ENCODE assay signal across 8 cellular contexts in genomic region chr11:75328426-75329277, GRCh38. TPM values are rescaled to one million over a fixed set of nuclear protein-coding genes. Genes with fewer than 3 reads are reported as not detected.
DNase-seq lines count a peak whose midpoint lies in the region; ATAC-seq and TF ChIP-seq lines count a peak whose summit lies in the region.

No MANE protein-coding gene starts in this region.

- no peaks in the 10 kb centered on the region for H3F3A ChIP-seq in GM23338 (replicated peaks; ENCODE audit: low read depth)

- H3K36me3 ChIP-seq in GM23338 (ENCODE audit: insufficient read depth) (no peaks in the 10 kb centered on the region), right lobe of liver (no peaks in the 10 kb centered on the region)

- H3K9me3 ChIP-seq in right lobe of liver: no peaks in the 10 kb centered on the region

- CTCF ChIA-PET in activated CD4-positive, alpha-beta T cell treated with anti-CD3 and anti-CD28 coated beads for 36 hours (lab: Charles Lee): interaction anchor here (1.0 to 3.3 kb wide), 5 partner anchors 9 to 79 kb away, joined by 3 to 22 read pairs (median 5); partner anchors contain the start of gene ARRB1

- TF ChIP-seq POLR2A in right lobe of liver (IDR thresholded peaks at IDR 0.05): no peak

- no peaks in the 10 kb centered on the region for H3K79me2 ChIP-seq in GM23338 (replicated peaks; ENCODE audit: insufficient read depth)

- no peaks in the 10 kb centered on the region for H3K9me2 ChIP-seq in GM23338 (ENCODE audit: insufficient read depth)

- no peak overlapping the region for H3K4me3 ChIP-seq in GM23338
- H3K4me3 ChIP-seq in right lobe of liver: no peak overlapping the region

- peaks cover 22% of the 10 kb centered on the region for H3K27me3 Mint-ChIP-seq in GM23338 (ENCODE audit: insufficient read depth, low read depth, poor library complexity)
- H3K27me3 Mint-ChIP-seq in activated CD4-positive, alpha-beta T cell treated with anti-CD3 and anti-CD28 coated beads for 36 hours: no peaks in the 10 kb centered on the region
- no peaks in the 10 kb centered on the region for H3K27me3 Mint-ChIP-seq in stimulated activated naive B cell treated with anti-CD40 and anti-IgM and Interleukin-4, amounts not matched to agents 10 μg/mL and 1 μg/mL and 100 μg/mL, for 72 hours

- DNase-seq in COLO668 (lab: John Stamatoyannopoulos, UW; ENCODE audit: unreplicated experiment) (peak; percentile 85), GM23338 (ENCODE audit: low spot score) (peak; percentile 81), NCI-H226 (peak; percentile 64), dermis blood vessel endothelial cell (peak; percentile 83), right lobe of liver (peak; percentile 77 to 84 (median 80))
- peak; percentile 77 for DNase-seq in activated CD4-positive, alpha-beta T cell treated with anti-CD3 and anti-CD28 coated beads for 36 hours
- DNase-seq in stimulated activated naive B cell treated with anti-CD40 and anti-IgM and Interleukin-4, amounts not matched to agents 10 μg/mL and 1 μg/mL and 100 μg/mL, for 72 hours: no peak

- intact Hi-C loops in activated CD4-positive, alpha-beta T cell treated with anti-CD3 and anti-CD28 coated beads for 36 hours (cut with DNase I, micrococcal nuclease): loop anchor here (1.0 kb wide), 2 partner anchors 23 to 56 kb away; partner anchors contain the start of gene ARRB1 (in 1 of the 2)
- intact Hi-C loops in right lobe of liver (cut with DNase I): loop anchor here in 1 of 2 donors (10.0 kb wide), 1 partner anchor 56 kb away; no protein-coding TSS in a partner anchor

- no peak overlapping the region for H3K4me2 ChIP-seq in GM23338

- no peaks in the 10 kb centered on the region for H3K27me3 ChIP-seq in GM23338 (ENCODE audit: insufficient read depth)
- H3K27me3 ChIP-seq in right lobe of liver: no peaks in the 10 kb centered on the region

- H3K27ac ChIP-seq in GM23338 (ENCODE audit: low read depth) (0 out of 2 replicates have a peak overlapping the region, but pooled peaks have one; percentile 66), right lobe of liver (peak overlapping the region in 1 of 3 donors; percentile 10)

- no peaks in the 10 kb centered on the region for H4K20me1 ChIP-seq in GM23338 (replicated peaks; ENCODE audit: insufficient read depth)

- POLR2A ChIA-PET in activated CD4-positive, alpha-beta T cell treated with anti-CD3 and anti-CD28 coated beads for 36 hours (lab: Charles Lee): interaction anchor here (0.7 kb wide), 1 partner anchor 62 kb away, joined by 8 read pairs; no protein-coding TSS in a partner anchor

- WGBS in right lobe of liver (ENCODE audit: insufficient coverage, low coverage, low lambda C conversion rate, missing lambda C conversion rate): 25% methylated on average over 9 of the region's 9 CpGs

- ATAC-seq in GM23338: peak; percentile 77
- peak; percentile 76 for ATAC-seq in activated CD4-positive, alpha-beta T cell treated with anti-CD3 and anti-CD28 coated beads for 36 hours
- peak; percentile 88 to 94 (median 93) for ATAC-seq in right lobe of liver
- peak; percentile 57 to 64 for ATAC-seq in stimulated activated naive B cell treated with anti-CD40 and anti-IgM and Interleukin-4, amounts not matched to agents 10 μg/mL and 1 μg/mL and 100 μg/mL, for 72 hours (replicated peaks)
- no peak for ATAC-seq in GM18861 (IDR thresholded peaks at IDR 0.05; ENCODE audit: unreplicated experiment)

- peak overlapping the region; percentile 100 for H3K27ac Mint-ChIP-seq in GM23338
- H3K27ac Mint-ChIP-seq in activated CD4-positive, alpha-beta T cell treated with anti-CD3 and anti-CD28 coated beads for 36 hours: peak overlapping the region; percentile 52
- H3K27ac Mint-ChIP-seq in stimulated activated naive B cell treated with anti-CD40 and anti-IgM and Interleukin-4, amounts not matched to agents 10 μg/mL and 1 μg/mL and 100 μg/mL, for 72 hours: no peak overlapping the region

- no peak overlapping the region for H2AFZ ChIP-seq in GM23338

- H3K36me3 Mint-ChIP-seq in GM23338 (ENCODE audit: low read depth): peaks cover 32% of the 10 kb centered on the region
- H3K36me3 Mint-ChIP-seq in activated CD4-positive, alpha-beta T cell treated with anti-CD3 and anti-CD28 coated beads for 36 hours (ENCODE audit: low read depth): peaks cover 8% of the 10 kb centered on the region
- H3K36me3 Mint-ChIP-seq in stimulated activated naive B cell treated with anti-CD40 and anti-IgM and Interleukin-4, amounts not matched to agents 10 μg/mL and 1 μg/mL and 100 μg/mL, for 72 hours: no peaks in the 10 kb centered on the region

- H3K4me1 Mint-ChIP-seq in GM23338: peaks cover 80% of the 10 kb centered on the region
- H3K4me1 Mint-ChIP-seq in activated CD4-positive, alpha-beta T cell treated with anti-CD3 and anti-CD28 coated beads for 36 hours: peaks cover 67% of the 10 kb centered on the region
- peaks cover 2 to 20% of the 10 kb centered on the region in 2 donors for H3K4me1 Mint-ChIP-seq in stimulated activated naive B cell treated with anti-CD40 and anti-IgM and Interleukin-4, amounts not matched to agents 10 μg/mL and 1 μg/mL and 100 μg/mL, for 72 hours

- no peaks in the 10 kb centered on the region for H3K9me3 Mint-ChIP-seq in GM23338
- H3K9me3 Mint-ChIP-seq in activated CD4-positive, alpha-beta T cell treated with anti-CD3 and anti-CD28 coated beads for 36 hours (ENCODE audit: low read depth): no peaks in the 10 kb centered on the region
- H3K9me3 Mint-ChIP-seq in stimulated activated naive B cell treated with anti-CD40 and anti-IgM and Interleukin-4, amounts not matched to agents 10 μg/mL and 1 μg/mL and 100 μg/mL, for 72 hours: no peaks in the 10 kb centered on the region

- H3K4me1 ChIP-seq in GM23338 (ENCODE audit: insufficient read depth): peaks cover 43% of the 10 kb centered on the region
- peaks cover 0 to 22% (median 7%) of the 10 kb centered on the region in 4 donors for H3K4me1 ChIP-seq in right lobe of liver

- H3K4me3 Mint-ChIP-seq in GM23338: no peak overlapping the region; the same call in 2 of the 3 replicates
- no peak overlapping the region for H3K4me3 Mint-ChIP-seq in activated CD4-positive, alpha-beta T cell treated with anti-CD3 and anti-CD28 coated beads for 36 hours
- no peak overlapping the region for H3K4me3 Mint-ChIP-seq in stimulated activated naive B cell treated with anti-CD40 and anti-IgM and Interleukin-4, amounts not matched to agents 10 μg/mL and 1 μg/mL and 100 μg/mL, for 72 hours

- TF ChIP-seq CTCF in GM23338 (conservative IDR thresholded peaks at IDR 0.05; ENCODE audit: low read depth in 2 of 2) (peak; percentile 61 to 88), right lobe of liver (IDR thresholded peaks at IDR 0.05) (peak; percentile 77 to 81 (median 78))

TF ChIP-seq in GM23338, 12 proteins besides CTCF, POLR2A, EP300 and RAD21 (continues in another document):
- no peak for TF ChIP-seq REST (IDR thresholded peaks at IDR 0.05; ENCODE audit: unreplicated experiment)
- TF ChIP-seq STAT1 (IDR thresholded peaks at IDR 0.05; ENCODE audit: unreplicated experiment): no peak
- no peak for TF ChIP-seq POLR2AphosphoS5 (IDR thresholded peaks at IDR 0.05; ENCODE audit: low read depth)
- TF ChIP-seq EZH2phosphoT487 (IDR thresholded peaks at IDR 0.05; ENCODE audit: unreplicated experiment): no peak
- TF ChIP-seq ETS1 (IDR thresholded peaks at IDR 0.05): no peak

RNA-seq across cellular contexts. Expression of gene ARRB1, which starts 22.8 kb away (rescaled TPM):
- total RNA-seq in GM23338 (2014; rRNA removed; shearing (Covaris generic)): 11.1 and 17.0 TPM in 2 replicates
- polyA plus RNA-seq in GM23338 (2016; fragmentation: Nextera tagmentation; extraction: Ambion mirVana): 5.8 and 6.3 TPM in 2 replicates
- 10 to 100 TPM; 21.0 to 21.8 TPM for total RNA-seq in activated CD4-positive, alpha-beta T cell treated with anti-CD3 and anti-CD28 coated beads for 36 hours
- total RNA-seq in dermis blood vessel endothelial cell: 223 and 280 TPM in 2 replicates
- 10 to 100 TPM in 5 of 6 experiments, 1 to 10 TPM in 1; 8.6 to 26.4 (median 24.5) TPM for total RNA-seq in right lobe of liver
